Comparison of ENCODE assay signal across 8 cellular contexts in genomic region chr3:38139191-38139590, GRCh38. TPM values are rescaled to one million over a fixed set of nuclear protein-coding genes. Genes with fewer than 3 reads are reported as not detected.
DNase-seq lines count a peak whose midpoint lies in the region; ATAC-seq and TF ChIP-seq lines count a peak whose summit lies in the region.

No MANE protein-coding gene starts in this region.

- DNase-seq in Peyer's patch (peak in 2 of 3 donors; percentile 15 to 48), esophagus muscularis mucosa (ENCODE audit: extremely low spot score) (no peak), trophoblast cell (no peak), germinal center (ENCODE audit: low spot score) (no peak), 8988T (no peak), RKO (ENCODE audit: low spot score) (no peak)

- H4K20me1 ChIP-seq in DOHH2 (ENCODE audit: control insufficient read depth, insufficient read depth, low read depth, low read length) = 0 out of 2 replicates have a peak, but pooled peaks cover 3% of the 10 kb centered on the region

- peaks cover 2% of the 10 kb centered on the region; the same call in 1 of the 2 replicates for H3F3A ChIP-seq in DOHH2 (ENCODE audit: control insufficient read depth, insufficient read depth)

- TF ChIP-seq POLR2A in Peyer's patch (IDR thresholded peaks at IDR 0.05) = no peak
- TF ChIP-seq POLR2A in esophagus muscularis mucosa (IDR thresholded peaks at IDR 0.05; ENCODE audit: low read depth) = no peak

- peaks cover 48% of the 10 kb centered on the region for H3K79me2 ChIP-seq in DOHH2 (ENCODE audit: control insufficient read depth, low read length)
- H3K79me2 ChIP-seq in trophoblast cell (ENCODE audit: control insufficient read depth, insufficient read depth, low read length, poor library complexity) = peaks cover 14% of the 10 kb centered on the region

- H4K91ac ChIP-seq in trophoblast cell (ENCODE audit: low read depth, low read length) = peak overlapping the region; percentile 97

- no peaks in the 10 kb centered on the region for H3K9me2 ChIP-seq in DOHH2 (replicated peaks; ENCODE audit: control insufficient read depth, low read length)

- H3K9me3 ChIP-seq in DOHH2 (ENCODE audit: control insufficient read depth, insufficient read depth, low read length) (no peaks in the 10 kb centered on the region), Peyer's patch (no peaks in the 10 kb centered on the region), esophagus muscularis mucosa (no peaks in the 10 kb centered on the region), trophoblast cell (ENCODE audit: insufficient read depth, low read depth, low read length) (no peaks in the 10 kb centered on the region)

- H3K4me2 ChIP-seq in DOHH2 (ENCODE audit: low read length) (peak overlapping the region; percentile 65), trophoblast cell (ENCODE audit: low read length) (peak overlapping the region; percentile 58)

- H3K36me3 ChIP-seq in DOHH2 (ENCODE audit: control insufficient read depth, low read length) = peaks cover 53% of the 10 kb centered on the region
- peaks cover 0 to 19% (median 0%) of the 10 kb centered on the region in 3 donors for H3K36me3 ChIP-seq in Peyer's patch
- peaks cover 0 to 36% (median 27%) of the 10 kb centered on the region in 4 donors for H3K36me3 ChIP-seq in esophagus muscularis mucosa
- H3K36me3 ChIP-seq in trophoblast cell (ENCODE audit: control insufficient read depth in 1 of 2, insufficient read depth in 2 of 2, low read length in 2 of 2) = peaks cover 14 to 18% of the 10 kb centered on the region in 2 experiments

- H2BK12ac ChIP-seq in trophoblast cell (ENCODE audit: low read length) = no peak overlapping the region

- WGBS in esophagus muscularis mucosa = 6% methylated on average over 6 of the region's 8 CpGs
- no CpG with 5 or more reads among the region's 8 CpGs for WGBS in trophoblast cell (ENCODE audit: extremely low coverage, insufficient coverage, insufficient read length)

- H3K79me1 ChIP-seq in trophoblast cell (ENCODE audit: low read length) = peaks cover 20% of the 10 kb centered on the region

- H3K4ac ChIP-seq in trophoblast cell (ENCODE audit: low read depth, low read length) = peak overlapping the region; percentile 9

- H4K8ac ChIP-seq in trophoblast cell (ENCODE audit: low read depth, low read length) = peak overlapping the region; percentile 98

- H3K27ac ChIP-seq in DOHH2 (ENCODE audit: low read depth, low read length) = peak overlapping the region; percentile 37
- peak overlapping the region; percentile 86 to 94 (median 88) for H3K27ac ChIP-seq in Peyer's patch
- H3K27ac ChIP-seq in esophagus muscularis mucosa (replicated peaks in 1 of 4) = peak overlapping the region; percentile 92 to 97 (median 94)
- no peak overlapping the region for H3K27ac ChIP-seq in trophoblast cell (ENCODE audit: low read depth, low read length)

- H3K4me3 ChIP-seq in DOHH2 (ENCODE audit: low read length) (peak overlapping the region; percentile 90), Peyer's patch (peak overlapping the region; percentile 77 to 96 (median 89)), esophagus muscularis mucosa (peak overlapping the region; percentile 94 to 98 (median 94)), trophoblast cell (ENCODE audit: low read depth, low read length) (peak overlapping the region; percentile 71)

- peaks cover 44% of the 10 kb centered on the region for H3K4me1 ChIP-seq in DOHH2 (ENCODE audit: control insufficient read depth, low read length)
- H3K4me1 ChIP-seq in Peyer's patch = peaks cover 0 to 45% (median 13%) of the 10 kb centered on the region in 4 donors
- H3K4me1 ChIP-seq in esophagus muscularis mucosa = peaks cover 29 to 53% (median 46%) of the 10 kb centered on the region in 4 donors
- H3K4me1 ChIP-seq in trophoblast cell (ENCODE audit: control insufficient read depth in 1 of 2, insufficient read depth in 2 of 2, low read length in 2 of 2) = peaks cover 22 to 33% of the 10 kb centered on the region in 2 experiments

- H3K14ac ChIP-seq in trophoblast cell (ENCODE audit: low read length) = peak overlapping the region; percentile 96

- H2AFZ ChIP-seq in trophoblast cell (ENCODE audit: insufficient read depth, low read length, poor library complexity) = peak overlapping the region; percentile 98

- H2AK5ac ChIP-seq in trophoblast cell (ENCODE audit: low read length) = no peak overlapping the region

- no peak for TF ChIP-seq CTCF in DOHH2 (IDR thresholded peaks at IDR 0.05; ENCODE audit: low read depth, low read length, poor library complexity, severe bottlenecking)
- TF ChIP-seq CTCF in Peyer's patch (IDR thresholded peaks at IDR 0.05) = no peak
- TF ChIP-seq CTCF in esophagus muscularis mucosa (IDR thresholded peaks at IDR 0.05) = no peak

- H4K12ac ChIP-seq in trophoblast cell (ENCODE audit: low read depth, low read length) = no peak overlapping the region

- intact Hi-C loops in esophagus muscularis mucosa (cut with DNase I) = loop anchor here (2.0 to 5.0 kb wide), 3 partner anchors 26 to 313 kb away; partner anchors contain the start of genes ACVR2B and OXSR1

- no peak overlapping the region for H2BK120ac ChIP-seq in trophoblast cell (ENCODE audit: insufficient read depth, low read length, poor library complexity)

- no peak for TF ChIP-seq EP300 in esophagus muscularis mucosa (IDR thresholded peaks at IDR 0.05)

- no peak overlapping the region for H3K23ac ChIP-seq in trophoblast cell (ENCODE audit: low read length)

- no peaks in the 10 kb centered on the region for H3K27me3 ChIP-seq in DOHH2 (ENCODE audit: control insufficient read depth, low read length)
- H3K27me3 ChIP-seq in Peyer's patch = no peaks in the 10 kb centered on the region
- no peaks in the 10 kb centered on the region for H3K27me3 ChIP-seq in esophagus muscularis mucosa
- no peaks in the 10 kb centered on the region for H3K27me3 ChIP-seq in trophoblast cell (ENCODE audit: insufficient read depth, low read length)

- no peak for ATAC-seq in HG02981 (IDR thresholded peaks at IDR 0.05; ENCODE audit: unreplicated experiment)

- H3K18ac ChIP-seq in trophoblast cell (ENCODE audit: low read length) = peak overlapping the region; percentile 24

- no peak overlapping the region for H3K9ac ChIP-seq in trophoblast cell (ENCODE audit: low read length)

- no peak overlapping the region for H2BK5ac ChIP-seq in trophoblast cell (ENCODE audit: low read depth, low read length, poor library complexity)

RNA-seq across cellular contexts. Expression of gene MYD88, which starts 0.7 kb away (rescaled TPM):
- total RNA-seq in Peyer's patch (10 to 100 TPM; 41.8 to 82.7 (median 73.8) TPM), esophagus muscularis mucosa (10 to 100 TPM; 21.2 to 38.6 (median 26.1) TPM)
- 25.1 TPM in 2 replicates for polyA plus RNA-seq in trophoblast cell (2013)

RNA-seq across cellular contexts. Expression of gene ACAA1, which starts 2.3 kb away (rescaled TPM):
- 100 to 1,000 TPM; 123 to 324 (median 186) TPM for total RNA-seq in Peyer's patch
- total RNA-seq in esophagus muscularis mucosa = 10 to 100 TPM; 31.3 to 49.4 (median 39.1) TPM
- 30.0 and 31.2 TPM in 2 replicates for polyA plus RNA-seq in trophoblast cell (2013)

RNA-seq across cellular contexts. Expression of gene OXSR1, which starts 26.1 kb away (rescaled TPM):
- total RNA-seq in Peyer's patch = 10 to 100 TPM; 17.3 to 49.7 (median 28.7) TPM
- total RNA-seq in esophagus muscularis mucosa = 10 to 100 TPM; 27.0 to 46.7 (median 32.9) TPM
- polyA plus RNA-seq in trophoblast cell (2013) = 26.2 and 26.5 TPM in 2 replicates

Comparison
In these comparisons a context has a peak if more than half of its experiments do, and no peak if none do; other contexts are left out.
1. DNase-seq: peak in Peyer's patch (2 of 3); none in esophagus muscularis mucosa (single experiment), trophoblast cell (0 of 2), germinal center (single experiment), 8988T (single experiment) and RKO (single experiment).
2. Peak in every context shown above with its lines, with median percentiles within 50 percentile points of each other: H3K4me3 ChIP-seq.